In the genomic region with DNA sequence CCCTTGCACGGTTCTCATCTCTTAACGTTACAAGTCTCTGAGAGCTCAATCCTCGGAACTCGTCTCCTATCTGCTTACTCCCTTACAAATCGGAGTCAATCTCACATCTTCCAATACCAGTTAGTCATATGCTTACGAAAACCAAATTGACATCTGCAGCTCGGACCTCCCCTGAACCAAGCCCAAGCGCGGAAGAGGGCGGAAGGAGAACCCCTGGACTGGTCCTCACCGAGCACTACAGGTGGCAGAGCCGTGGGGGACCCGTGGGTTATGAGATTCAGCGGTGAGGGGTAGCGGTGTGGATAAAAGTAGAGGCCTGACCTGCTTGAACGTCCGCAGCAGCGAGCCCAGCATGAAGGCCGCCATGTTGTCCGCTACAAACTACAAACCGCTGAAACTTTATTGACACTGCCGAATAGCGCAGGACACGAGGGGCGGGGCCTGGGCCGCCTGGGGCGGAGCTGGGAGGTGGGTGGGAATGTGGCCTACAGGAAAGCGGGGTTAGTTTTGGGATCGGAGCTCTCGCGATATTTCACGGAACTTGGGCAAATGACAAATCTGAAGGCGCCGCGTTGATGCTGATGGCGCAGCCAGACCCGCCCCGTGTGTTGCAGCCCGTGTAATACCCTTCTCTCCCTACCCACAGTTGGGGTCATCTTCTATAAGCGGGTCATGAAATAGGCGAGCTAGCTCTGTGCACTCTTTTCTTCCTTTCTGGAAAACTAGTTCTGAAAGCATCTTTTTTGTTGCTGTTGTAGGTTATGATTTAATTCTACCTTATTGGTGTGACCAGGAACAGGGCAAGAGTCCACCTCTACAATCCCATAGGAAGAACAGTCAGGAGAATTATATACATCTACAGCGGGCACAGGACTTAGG, we compare ENCODE assay signal across 8 cellular contexts. TPM values are rescaled to one million over a fixed set of nuclear protein-coding genes. Genes with fewer than 3 reads are reported as not detected.
DNase-seq lines count a peak whose midpoint lies in the region; ATAC-seq lines count a peak whose summit lies in the region.

A gene (minus strand): TSS at position 383 of the 879 bp plus-strand sequence. CDS start 17 bp downstream, at position 366.

- H3K4me1 Mint-ChIP-seq in dendritic cell treated with granulocyte-macrophage colony-stimulating factor and Interleukin-4, amounts not matched to agents 40 ng/mL and 50 ng/mL, for 4 days (ENCODE audit: low read depth): peaks cover 24% of the 10 kb centered on the region

- ATAC-seq in GM19351 (IDR thresholded peaks at IDR 0.05; ENCODE audit: unreplicated experiment): peak; percentile 85
- ATAC-seq in HG03521 (IDR thresholded peaks at IDR 0.05; ENCODE audit: unreplicated experiment): peak; percentile 92
- peak; percentile 99 for ATAC-seq in left lobe of liver

- intact Hi-C loops in dendritic cell treated with granulocyte-macrophage colony-stimulating factor and Interleukin-4, amounts not matched to agents 40 ng/mL and 50 ng/mL, for 4 days (cut with micrococcal nuclease): loop anchor here (1.0 to 10.0 kb wide), 2 partner anchors 24 to 1182 kb away; a partner anchor contains a TSS

- DNase-seq in C1 segment of cervical spinal cord (lab: John Stamatoyannopoulos, UW) (peak; percentile 65 to 97 (median 94)), NCI-H748 (lab: John Stamatoyannopoulos, UW; ENCODE audit: unreplicated experiment) (peak; percentile 96), left lobe of liver (ENCODE audit: low spot score) (peak; percentile 98)
- DNase-seq in activated CD4-positive, alpha-beta T cell treated with anti-CD3 and anti-CD28 coated beads, Interleukin-2, amount 50 U/mL, for 1 hour: peak; percentile 98
- peak; percentile 98 for DNase-seq in stimulated activated CD4-positive, alpha-beta T cell treated with anti-CD3 and anti-CD28 coated beads, Interleukin-2, amount 100 ng/mL, for 4 hours (ENCODE audit: low read depth)

- H3K27ac Mint-ChIP-seq in dendritic cell treated with granulocyte-macrophage colony-stimulating factor and Interleukin-4, amounts not matched to agents 40 ng/mL and 50 ng/mL, for 4 days: peak within 1 kb of the TSS; percentile 90

- H3K4me3 Mint-ChIP-seq in dendritic cell treated with granulocyte-macrophage colony-stimulating factor and Interleukin-4, amounts not matched to agents 40 ng/mL and 50 ng/mL, for 4 days: peak within 1 kb of the TSS; percentile 79

- H3K27me3 Mint-ChIP-seq in dendritic cell treated with granulocyte-macrophage colony-stimulating factor and Interleukin-4, amounts not matched to agents 40 ng/mL and 50 ng/mL, for 4 days: no peaks in the 10 kb centered on the region

- H3K36me3 Mint-ChIP-seq in dendritic cell treated with granulocyte-macrophage colony-stimulating factor and Interleukin-4, amounts not matched to agents 40 ng/mL and 50 ng/mL, for 4 days (ENCODE audit: low read depth): peaks cover 24% of the 10 kb centered on the region

- no peaks in the 10 kb centered on the region for H3K9me3 Mint-ChIP-seq in dendritic cell treated with granulocyte-macrophage colony-stimulating factor and Interleukin-4, amounts not matched to agents 40 ng/mL and 50 ng/mL, for 4 days

RNA-seq across cellular contexts. Expression of the gene that starts here (rescaled TPM):
- 20.4 TPM for total RNA-seq in left lobe of liver

Comparison
In these comparisons a context has a peak if more than half of its experiments do, and no peak if none do; other contexts are left out.
1. Peak in every context shown above with its lines: DNase-seq and ATAC-seq.